ENCODE assay signal across 9 cellular contexts in the genomic region with DNA sequence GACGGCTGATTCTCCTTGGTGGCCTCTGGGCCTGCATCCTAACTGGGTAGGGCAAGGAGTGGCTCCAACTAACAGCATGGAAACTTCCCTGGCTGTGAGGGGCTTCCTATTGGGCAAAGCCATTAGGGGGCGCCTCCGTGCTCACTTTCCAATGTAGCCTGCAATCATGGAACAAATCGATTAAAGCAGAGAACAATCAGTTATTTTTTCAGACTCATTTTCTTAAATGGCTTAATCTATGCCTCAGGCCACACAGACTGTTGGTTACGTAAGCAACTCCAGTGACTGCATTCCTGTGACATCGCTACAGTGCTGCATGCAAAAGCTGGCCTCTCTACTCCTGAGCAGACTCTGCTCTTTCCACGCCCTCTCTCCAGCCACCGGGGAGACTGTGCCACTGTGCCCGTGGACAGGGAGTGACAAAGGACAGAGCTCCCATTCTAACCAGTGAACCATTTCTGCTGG.
DNase-seq lines count a peak whose midpoint lies in the region; ATAC-seq, FAIRE-seq and TF ChIP-seq lines count a peak whose summit lies in the region.
"Had no signal": no experiment of that assay in that cellular context is flagged by ENCODE, and none has a peak within 500 bp of the region (broad histone marks: within the 10 kb centered on the region; RNA-seq: fewer than 3 reads in every experiment).

No MANE protein-coding gene starts in this region.

- WGBS in psoas muscle, 3 donors, result 34 to 40% (median 39%) methylated on average over 9 of the region's 9 CpGs

- H3K27ac Mint-ChIP-seq in activated CD4-positive, alpha-beta memory T cell treated with anti-CD3 and anti-CD28 coated beads, Interleukin-2, amount 10 ng/mL, durations not matched to agents 7 days and 5 days, result no peak overlapping the region

- BruUV-seq in OCI-LY7 (replicated peaks; lab: Mats Ljungman, UMichigan), result no TSS peak

- FAIRE-seq in RCC 7860 (lab: Jason Lieb, UNC), result no peak
- FAIRE-seq: TTC549 had no signal

- ATAC-seq in psoas muscle, result no peak

- H3K9me2 ChIP-seq in OCI-LY7 (ENCODE audit: insufficient read depth, low read length), result no peaks in the 10 kb centered on the region

- TF ChIP-seq CTCF in OCI-LY7 (conservative IDR thresholded peaks at IDR 0.05; ENCODE audit: low read length) (peak; percentile 57), psoas muscle (IDR thresholded peaks at IDR 0.05) (no peak)

- no peak overlapping the region for H3K27ac ChIP-seq in OCI-LY7 (ENCODE audit: low read depth, low read length, poor library complexity, severe bottlenecking)
- no peak overlapping the region for H3K27ac ChIP-seq in psoas muscle

- no peaks in the 10 kb centered on the region for H3K4me1 Mint-ChIP-seq in activated CD4-positive, alpha-beta memory T cell treated with anti-CD3 and anti-CD28 coated beads, Interleukin-2, amount 10 ng/mL, durations not matched to agents 7 days and 5 days

- H3K9me3 ChIP-seq in OCI-LY7 (ENCODE audit: low read length), result no peaks in the 10 kb centered on the region
- no peaks in the 10 kb centered on the region for H3K9me3 ChIP-seq in psoas muscle

- H3K4me3 Mint-ChIP-seq in activated CD4-positive, alpha-beta memory T cell treated with anti-CD3 and anti-CD28 coated beads, Interleukin-2, amount 10 ng/mL, durations not matched to agents 7 days and 5 days, result no peak overlapping the region

- peak; percentile 5 for DNase-seq in NCI-H146 (lab: John Stamatoyannopoulos, UW)
- DNase-seq in NCI-H146 treated with DMSO at 0.1 percent for 48 hours (lab: John Stamatoyannopoulos, UW; ENCODE audit: unreplicated experiment), result no peak
- no peak for DNase-seq in OCI-LY7 (ENCODE audit: low spot score)
- peak; percentile 58 for DNase-seq in fibroblast of gingiva (ENCODE audit: low read depth)
- peak; percentile 30 for DNase-seq in retina
- DNase-seq in psoas muscle, result no peak
- DNase-seq in RCC 7860 (ENCODE audit: low spot score), result no peak
- DNase-seq in activated CD4-positive, alpha-beta memory T cell treated with anti-CD3 and anti-CD28 coated beads, Interleukin-2, amount 10 ng/mL, durations not matched to agents 7 days and 5 days, result no peak

- H3K79me2 ChIP-seq in OCI-LY7 (ENCODE audit: insufficient read depth, low read depth, low read length), result no peaks in the 10 kb centered on the region

- no peaks in the 10 kb centered on the region for H4K20me1 ChIP-seq in OCI-LY7 (ENCODE audit: insufficient read depth, low read length)

- H3K4me3 ChIP-seq in OCI-LY7 (ENCODE audit: low read depth, low read length, poor library complexity, severe bottlenecking) (no peak overlapping the region), psoas muscle (no peak overlapping the region)

- no peaks in the 10 kb centered on the region for H3K9me3 Mint-ChIP-seq in activated CD4-positive, alpha-beta memory T cell treated with anti-CD3 and anti-CD28 coated beads, Interleukin-2, amount 10 ng/mL, durations not matched to agents 7 days and 5 days

- H3K4me1 ChIP-seq in OCI-LY7 (ENCODE audit: insufficient read depth, low read length, poor library complexity, severe bottlenecking) (no peaks in the 10 kb centered on the region), psoas muscle (no peaks in the 10 kb centered on the region)

- H3K27me3 ChIP-seq in psoas muscle (ENCODE audit: insufficient read depth in 3 of 3, low read length in 2 of 3), result no peaks in the 10 kb centered on the region

- H2AFZ ChIP-seq in OCI-LY7 (ENCODE audit: low read length), result no peak overlapping the region

- POLR2A ChIA-PET in OCI-LY7 (lab: Charles Lee), result no interaction called here
- POLR2A ChIA-PET in activated CD4-positive, alpha-beta memory T cell treated with anti-CD3 and anti-CD28 coated beads, Interleukin-2, amount 10 ng/mL, durations not matched to agents 7 days and 5 days (lab: Charles Lee), result no interaction called here

- CTCF ChIA-PET in OCI-LY7 (lab: Charles Lee; ENCODE audit: unreplicated experiment), result no interaction called here
- CTCF ChIA-PET in activated CD4-positive, alpha-beta memory T cell treated with anti-CD3 and anti-CD28 coated beads, Interleukin-2, amount 10 ng/mL, durations not matched to agents 7 days and 5 days (lab: Charles Lee), result no interaction called here

- H3K4me2 ChIP-seq in OCI-LY7 (ENCODE audit: low read length), result no peak overlapping the region

- no peaks in the 10 kb centered on the region for H3K36me3 ChIP-seq in OCI-LY7 (ENCODE audit: insufficient read depth, low read length)
- H3K36me3 ChIP-seq in psoas muscle (ENCODE audit: insufficient read depth in 1 of 2, low read depth in 1 of 2), result no peaks in the 10 kb centered on the region

- H3K36me3 Mint-ChIP-seq in activated CD4-positive, alpha-beta memory T cell treated with anti-CD3 and anti-CD28 coated beads, Interleukin-2, amount 10 ng/mL, durations not matched to agents 7 days and 5 days (ENCODE audit: low read depth), result no peaks in the 10 kb centered on the region

- intact Hi-C loops in OCI-LY7 (cut with micrococcal nuclease; ENCODE audit: unreplicated experiment), result no loop called here
- intact Hi-C loops in psoas muscle (cut with DNase I), result no loop called here

- H3K27me3 Mint-ChIP-seq in activated CD4-positive, alpha-beta memory T cell treated with anti-CD3 and anti-CD28 coated beads, Interleukin-2, amount 10 ng/mL, durations not matched to agents 7 days and 5 days, result peaks cover 20% of the 10 kb centered on the region

Comparison
In these comparisons a context has a peak if more than half of its experiments do, and no peak if none do; other contexts are left out.
1. DNase-seq: peak in NCI-H146 (single experiment), fibroblast of gingiva (single experiment) and retina (single experiment); none in NCI-H146 treated with DMSO at 0.1 percent for 48 hours (single experiment), OCI-LY7 (single experiment), psoas muscle (0 of 2), RCC 7860 (single experiment) and activated CD4-positive, alpha-beta memory T cell treated with anti-CD3 and anti-CD28 coated beads, Interleukin-2, amount 10 ng/mL, durations not matched to agents 7 days and 5 days (single experiment).